Comparison of ENCODE assay signal across 8 cellular contexts in genomic region chr1:7069888-7070287, GRCh38.
DNase-seq lines count a peak whose midpoint lies in the region; ATAC-seq, FAIRE-seq and TF ChIP-seq lines count a peak whose summit lies in the region.

No MANE protein-coding gene starts in this region.

- CTCF ChIA-PET in HCT116 (lab: Charles Lee), result interaction anchor here (0.6 to 2.6 kb wide), 15 partner anchors 8 to 577 kb away, joined by 3 to 14 read pairs (median 3); partner anchors contain the start of gene CAMTA1

- H3K79me2 ChIP-seq in HCT116 (ENCODE audit: insufficient read depth, low read length), result no peaks in the 10 kb centered on the region

- TF ChIP-seq POLR2A in HCT116 (IDR thresholded peaks at IDR 0.05; ENCODE audit: borderline replicate concordance, extremely low read depth, insufficient read depth, insufficient read length), result no peak

- POLR2A ChIA-PET in HCT116 (lab: Charles Lee), result no interaction called here

- H3K36me3 Mint-ChIP-seq in stimulated activated effector memory CD8-positive, alpha-beta T cell treated with anti-CD3 and anti-CD28 coated beads, Interleukin-12 subunit alpha, Interleukin-12 subunit beta, amount 100 ng/mL, for 72 hours, result no peaks in the 10 kb centered on the region

- no peaks in the 10 kb centered on the region for H3K4me1 Mint-ChIP-seq in stimulated activated effector memory CD8-positive, alpha-beta T cell treated with anti-CD3 and anti-CD28 coated beads, Interleukin-12 subunit alpha, Interleukin-12 subunit beta, amount 100 ng/mL, for 72 hours

- H4K20me1 ChIP-seq in HCT116 (ENCODE audit: insufficient read depth), result no peaks in the 10 kb centered on the region

- no peaks in the 10 kb centered on the region for H3K9me2 ChIP-seq in HCT116 (ENCODE audit: insufficient read depth)

- H2AFZ ChIP-seq in HCT116 (ENCODE audit: low read depth, low read length, poor library complexity, severe bottlenecking), result peak overlapping the region; percentile 31

- H3K27ac Mint-ChIP-seq in stimulated activated effector memory CD8-positive, alpha-beta T cell treated with anti-CD3 and anti-CD28 coated beads, Interleukin-12 subunit alpha, Interleukin-12 subunit beta, amount 100 ng/mL, for 72 hours, result no peak overlapping the region

- peak overlapping the region; percentile 46 for H3K4me2 ChIP-seq in HCT116 (ENCODE audit: low read length)

- no peak overlapping the region for H3K4me3 Mint-ChIP-seq in stimulated activated effector memory CD8-positive, alpha-beta T cell treated with anti-CD3 and anti-CD28 coated beads, Interleukin-12 subunit alpha, Interleukin-12 subunit beta, amount 100 ng/mL, for 72 hours

- H3K27ac ChIP-seq in HCT116 (ENCODE audit: low read depth, low read length) (no peak overlapping the region), coronary artery (no peak overlapping the region)

- H3K9ac ChIP-seq in HCT116 (ENCODE audit: low read length), result no peak overlapping the region

- no peaks in the 10 kb centered on the region for H3K9me3 ChIP-seq in HCT116 (ENCODE audit: control insufficient read depth in 1 of 2, insufficient read depth in 1 of 2, low read depth in 1 of 2, low read length in 2 of 2)
- H3K9me3 ChIP-seq in MG63, result no peaks in the 10 kb centered on the region

- DNase-seq in HCT116 (ENCODE audit: low read depth, low spot score) (no peak), coronary artery (ENCODE audit: low spot score) (no peak), kidney epithelial cell (ENCODE audit: low read depth) (no peak), HUDEP-2 (lab: John Stamatoyannopoulos, UW; ENCODE audit: unreplicated experiment in 76 of 76) (no peak), MG63 (no peak), D721Med (ENCODE audit: insufficient read length, low spot score) (no peak)
- DNase-seq in stimulated activated effector memory CD8-positive, alpha-beta T cell treated with anti-CD3 and anti-CD28 coated beads, Interleukin-12 subunit alpha, Interleukin-12 subunit beta, amount 100 ng/mL, for 72 hours (ENCODE audit: low spot score in 2 of 2), result no peak

- no peak overlapping the region for H3K4me3 ChIP-seq in HCT116 (replicated peaks in 1 of 2; ENCODE audit: low read depth in 1 of 2, low read length in 2 of 2)
- H3K4me3 ChIP-seq in coronary artery, result peak overlapping the region; percentile 68
- peak overlapping the region; percentile 8 for H3K4me3 ChIP-seq in kidney epithelial cell (ENCODE audit: low read depth, low read length)
- H3K4me3 ChIP-seq in MG63, result no peak overlapping the region

- ATAC-seq in HCT116 (peak; percentile 32), GM19455 (IDR thresholded peaks at IDR 0.05; ENCODE audit: unreplicated experiment) (no peak)
- ATAC-seq in stimulated activated effector memory CD8-positive, alpha-beta T cell treated with anti-CD3 and anti-CD28 coated beads, Interleukin-12 subunit alpha, Interleukin-12 subunit beta, amount 100 ng/mL, for 72 hours, result peak; percentile 17

- RAD21 ChIA-PET in HCT116 (lab: Charles Lee; ENCODE audit: low non-redundant PET in 1 of 2, low total read pairs in 2 of 2, uncharacterized antibody in 2 of 2, unreplicated experiment in 2 of 2), result interaction anchor here in 1 of 2 experiments (0.8 to 1.2 kb wide), 2 partner anchors 138 to 350 kb away, joined by 3 to 4 read pairs; no protein-coding TSS in a partner anchor

- H3K9me3 Mint-ChIP-seq in stimulated activated effector memory CD8-positive, alpha-beta T cell treated with anti-CD3 and anti-CD28 coated beads, Interleukin-12 subunit alpha, Interleukin-12 subunit beta, amount 100 ng/mL, for 72 hours, result no peaks in the 10 kb centered on the region

- intact Hi-C loops in HCT116 (cut with micrococcal nuclease), result loop anchor here (2.0 to 10.0 kb wide), 3 partner anchors 275 to 545 kb away; no protein-coding TSS in a partner anchor

- no peak for TF ChIP-seq RAD21 in HCT116 (IDR thresholded peaks at IDR 0.05; ENCODE audit: low read depth)

- TF ChIP-seq CTCF in HCT116 (IDR thresholded peaks at IDR 0.05 in 2 of 3, conservative IDR thresholded peaks at IDR 0.05 in 1 of 3; ENCODE audit: borderline replicate concordance in 1 of 3, insufficient read depth in 1 of 3, low read depth in 2 of 3, low read length in 2 of 3) (no peak), coronary artery (IDR thresholded peaks at IDR 0.05) (no peak), kidney epithelial cell (IDR thresholded peaks at IDR 0.05; ENCODE audit: insufficient read depth, low read length, poor library complexity, severe bottlenecking) (no peak), D721Med (IDR thresholded peaks at IDR 0.05; ENCODE audit: insufficient read depth, missing control alignments) (no peak)

- H3K4me1 ChIP-seq in HCT116 (ENCODE audit: control insufficient read depth in 1 of 2, insufficient read depth in 2 of 2, low read length in 2 of 2), result 0 out of 4 replicates have a peak, but pooled peaks cover 0 to 4% of the 10 kb centered on the region in 2 experiments

- FAIRE-seq in D721Med (lab: Jason Lieb, UNC), result no peak

- H3K36me3 ChIP-seq in HCT116 (ENCODE audit: control insufficient read depth in 1 of 2, insufficient read depth in 2 of 2, low read length in 2 of 2) (no peaks in the 10 kb centered on the region), kidney epithelial cell (ENCODE audit: control insufficient read depth, insufficient read depth, low read length) (no peaks in the 10 kb centered on the region), MG63 (no peaks in the 10 kb centered on the region)

- peaks cover 38% of the 10 kb centered on the region; the same call in 1 of the 2 replicates for H3K27me3 ChIP-seq in HCT116 (ENCODE audit: insufficient read depth, low read length)
- peaks cover 7% of the 10 kb centered on the region for H3K27me3 ChIP-seq in kidney epithelial cell (ENCODE audit: control insufficient read depth, insufficient read depth, low read length)
- no peaks in the 10 kb centered on the region for H3K27me3 ChIP-seq in MG63

- BruUV-seq in HCT116 (replicated peaks; lab: Mats Ljungman, UMichigan), result no TSS peak

TF ChIP-seq in HCT116, 20 proteins besides CTCF, POLR2A, EP300 and RAD21:
- TF ChIP-seq CBX3 (IDR thresholded peaks at IDR 0.05; ENCODE audit: low read depth), result no peak
- no peak for TF ChIP-seq ZNF274 (IDR thresholded peaks at IDR 0.05; ENCODE audit: low read depth, low read length)
- TF ChIP-seq SIN3A (IDR thresholded peaks at IDR 0.05; ENCODE audit: low read depth), result no peak
- TF ChIP-seq CEBPB (IDR thresholded peaks at IDR 0.05; ENCODE audit: low read depth), result no peak
- TF ChIP-seq, protein P1, sequence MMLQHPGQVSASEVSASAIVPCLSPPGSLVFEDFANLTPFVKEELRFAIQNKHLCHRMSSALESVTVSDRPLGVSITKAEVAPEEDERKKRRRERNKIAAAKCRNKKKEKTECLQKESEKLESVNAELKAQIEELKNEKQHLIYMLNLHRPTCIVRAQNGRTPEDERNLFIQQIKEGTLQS (IDR thresholded peaks at IDR 0.05), result no peak
- TF ChIP-seq, protein P2, sequence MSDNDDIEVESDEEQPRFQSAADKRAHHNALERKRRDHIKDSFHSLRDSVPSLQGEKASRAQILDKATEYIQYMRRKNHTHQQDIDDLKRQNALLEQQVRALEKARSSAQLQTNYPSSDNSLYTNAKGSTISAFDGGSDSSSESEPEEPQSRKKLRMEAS (IDR thresholded peaks at IDR 0.05), result no peak
- no peak for TF ChIP-seq POLR2AphosphoS5 (IDR thresholded peaks at IDR 0.05; ENCODE audit: low read depth, low read length)
- TF ChIP-seq SP1 (IDR thresholded peaks at IDR 0.05; ENCODE audit: low read depth), result no peak
- TF ChIP-seq YY1 (IDR thresholded peaks at IDR 0.05; ENCODE audit: extremely low read depth, insufficient replicate concordance, low read depth, low read length), result no peak
- no peak for TF ChIP-seq EZH2 (IDR thresholded peaks at IDR 0.05)
- TF ChIP-seq JUND (IDR thresholded peaks at IDR 0.05), result no peak
- TF ChIP-seq ZFX (IDR thresholded peaks at IDR 0.05), result no peak
- no peak for TF ChIP-seq EZH2phosphoT487 (IDR thresholded peaks at IDR 0.05; ENCODE audit: borderline replicate concordance)
- TF ChIP-seq SRF (IDR thresholded peaks at IDR 0.05; ENCODE audit: low read depth), result no peak

Comparison
In these comparisons a context has a peak if more than half of its experiments do, and no peak if none do; other contexts are left out.
1. H3K4me3 ChIP-seq: peak in coronary artery (single experiment) and kidney epithelial cell (single experiment); none in HCT116 (0 of 2) and MG63 (single experiment).